In genomic region chr1:1398677-1399186, GRCh38 we compare ENCODE assay signal across 8 cellular contexts. TPM values are rescaled to one million over a fixed set of nuclear protein-coding genes. Genes with fewer than 3 reads are reported as not detected.
DNase-seq lines count a peak whose midpoint lies in the region; ATAC-seq, FAIRE-seq and TF ChIP-seq lines count a peak whose summit lies in the region.

No MANE protein-coding gene starts in this region.

- no peaks in the 10 kb centered on the region for H3K9me3 ChIP-seq in CD4-positive, alpha-beta memory T cell (ENCODE audit: control insufficient read depth in 1 of 2, low read length in 2 of 2)
- H3K9me3 ChIP-seq in PC-9 (ENCODE audit: insufficient read depth, low read depth) (no peaks in the 10 kb centered on the region), pancreas (no peaks in the 10 kb centered on the region)

- no peaks in the 10 kb centered on the region for H3K27me3 ChIP-seq in CD4-positive, alpha-beta memory T cell (ENCODE audit: insufficient read depth, low read length)
- H3K27me3 ChIP-seq in PC-9 (ENCODE audit: insufficient read depth, low read depth) (no peaks in the 10 kb centered on the region), pancreas (no peaks in the 10 kb centered on the region)

- intact Hi-C loops in CD4-positive, alpha-beta memory T cell (cut with micrococcal nuclease): loop anchor here (1.0 kb wide), 3 partner anchors 9 to 282 kb away; partner anchors contain the start of genes AURKAIP1, C1orf159 and MRPL20
- intact Hi-C loops in PC-9 (cut with micrococcal nuclease; ENCODE audit: unreplicated experiment): loop anchor here (2.0 kb wide), 1 partner anchor 72 kb away; the partner anchor contains the start of gene ATAD3B
- intact Hi-C loops in pancreas (cut with DNase I): no loop called here

- no peak for TF ChIP-seq POLR2A in erythroblast (IDR thresholded peaks at IDR 0.05; ENCODE audit: low read length)

- DNase-seq in CD4-positive, alpha-beta memory T cell: no peak
- DNase-seq in PC-9 (no peak), erythroblast (lab: John Stamatoyannopoulos, UW) (peak; percentile 57 to 67), pancreas (no peak), EL (no peak), globus pallidus (ENCODE audit: low spot score) (no peak), NCI-H2171 treated with DMSO at 0.1 percent for 48 hours (lab: John Stamatoyannopoulos, UW) (no peak)

- peak overlapping the region; percentile 50 to 81 for H3K4me3 ChIP-seq in CD4-positive, alpha-beta memory T cell (ENCODE audit: low read length in 2 of 2)
- H3K4me3 ChIP-seq in PC-9 (peak overlapping the region; percentile 80), pancreas (peak overlapping the region; percentile 83 to 100 (median 95))

- H3K27ac Mint-ChIP-seq in CD4-positive, alpha-beta memory T cell: peak overlapping the region; percentile 87 to 96 (median 90)

- H3K4me1 Mint-ChIP-seq in CD4-positive, alpha-beta memory T cell: peaks cover 17 to 66% (median 41%) of the 10 kb centered on the region in 4 donors

- peak overlapping the region; percentile 87 to 94 (median 91) for H3K4me3 Mint-ChIP-seq in CD4-positive, alpha-beta memory T cell

- peaks cover 0 to 3% (median 0%) of the 10 kb centered on the region in 8 donors for H3K9me3 Mint-ChIP-seq in CD4-positive, alpha-beta memory T cell

- H3K79me2 ChIP-seq in PC-9 (ENCODE audit: low read depth): peaks cover 67% of the 10 kb centered on the region

- H3F3A ChIP-seq in PC-9 (ENCODE audit: insufficient read depth, low read depth): peaks cover 50% of the 10 kb centered on the region

- WGBS in pancreas, 2 donors: 0% methylated on average over 48 to 54 of the region's 54 CpGs

- H2AFZ ChIP-seq in PC-9: peak overlapping the region; percentile 87

- TF ChIP-seq CTCF in PC-9 (conservative IDR thresholded peaks at IDR 0.05): no peak
- no peak for TF ChIP-seq CTCF in pancreas (IDR thresholded peaks at IDR 0.05)

- no peaks in the 10 kb centered on the region for H3K27me3 Mint-ChIP-seq in CD4-positive, alpha-beta memory T cell

- H3K4me1 ChIP-seq in CD4-positive, alpha-beta memory T cell (ENCODE audit: insufficient read depth, low read length): peaks cover 36% of the 10 kb centered on the region
- peaks cover 25% of the 10 kb centered on the region for H3K4me1 ChIP-seq in PC-9 (replicated peaks; ENCODE audit: insufficient read depth)
- H3K4me1 ChIP-seq in pancreas: peaks cover 4 to 19% (median 17%) of the 10 kb centered on the region in 3 donors

- CTCF ChIA-PET in CD4-positive, alpha-beta memory T cell (lab: Charles Lee; ENCODE audit: partially characterized antibody): interaction anchor here (1.0 to 1.5 kb wide), 4 partner anchors 9 to 27 kb away, joined by 3 to 11 read pairs (median 5); partner anchors contain the start of genes AURKAIP1 and MRPL20
- CTCF ChIA-PET in PC-9 (lab: Charles Lee): interaction anchor here (0.7 to 0.8 kb wide), 2 partner anchors 23 to 33 kb away, joined by 3 read pairs; no protein-coding TSS in a partner anchor

- H3K9me2 ChIP-seq in PC-9 (ENCODE audit: insufficient read depth): no peaks in the 10 kb centered on the region

- H3K4me2 ChIP-seq in PC-9: peak overlapping the region; percentile 94

- ATAC-seq in GM21825 (IDR thresholded peaks at IDR 0.05; ENCODE audit: unreplicated experiment) (peak; percentile 10), pancreas (peak in 2 of 4 donors; percentile 1 to 3)

- POLR2A ChIA-PET in CD4-positive, alpha-beta memory T cell (lab: Charles Lee; ENCODE audit: partially characterized antibody): interaction anchor here (0.6 to 7.1 kb wide), 16 partner anchors 7 to 381 kb away, joined by 3 to 149 read pairs (median 4); partner anchors contain the start of genes AURKAIP1, B3GALT6, C1orf159 and MIB2
- POLR2A ChIA-PET in PC-9 (lab: Charles Lee; ENCODE audit: unreplicated experiment): interaction anchor here (0.7 to 1.0 kb wide), 3 partner anchors 24 to 326 kb away, joined by 4 to 5 read pairs (median 4); partner anchors contain the start of genes AURKAIP1 and CDK11A

- peaks cover 12% of the 10 kb centered on the region for H4K20me1 ChIP-seq in PC-9 (ENCODE audit: insufficient read depth)

- BruUV-seq in PC-9 (replicated peaks; lab: Mats Ljungman, UMichigan): no TSS peak

- H3K27ac ChIP-seq in CD4-positive, alpha-beta memory T cell (ENCODE audit: low read depth, low read length): peak overlapping the region; percentile 85
- peak overlapping the region; percentile 36; the same call in 1 of the 2 replicates for H3K27ac ChIP-seq in PC-9
- H3K27ac ChIP-seq in pancreas: peak overlapping the region; percentile 52 to 73 (median 64)

- H3K36me3 Mint-ChIP-seq in CD4-positive, alpha-beta memory T cell: peaks cover 36 to 66% of the 10 kb centered on the region in 2 donors

- FAIRE-seq in pancreas (lab: Jason Lieb, UNC): no peak

- H3K36me3 ChIP-seq in CD4-positive, alpha-beta memory T cell (ENCODE audit: insufficient read depth, low read length): peaks cover 52% of the 10 kb centered on the region
- H3K36me3 ChIP-seq in PC-9 (ENCODE audit: low read depth) (peaks cover 29% of the 10 kb centered on the region), pancreas (peaks cover 2 to 33% (median 12%) of the 10 kb centered on the region in 3 donors)

RNA-seq across cellular contexts. Expression of gene CCNL2, which starts 0.4 kb away (rescaled TPM):
- total RNA-seq in CD4-positive, alpha-beta memory T cell: 100 to 1,000 TPM; 388 to 394 TPM
- polyA plus RNA-seq in CD4-positive, alpha-beta memory T cell: 10 to 100 TPM; 18.3 to 36.6 TPM
- 162 and 183 TPM in 2 replicates for total RNA-seq in PC-9 (2021)
- 100 to 1,000 TPM in 1 of 6 donors, 10 to 100 TPM in 5; 49.2 to 124 (median 77.1) TPM for total RNA-seq in pancreas
- polyA plus RNA-seq in pancreas: 100 to 1,000 TPM; 270 to 409 TPM

RNA-seq across cellular contexts. Expression of gene MRPL20, which starts 8.4 kb away (rescaled TPM):
- 100 to 1,000 TPM; 119 to 123 TPM for total RNA-seq in CD4-positive, alpha-beta memory T cell
- polyA plus RNA-seq in CD4-positive, alpha-beta memory T cell: 100 to 1,000 TPM; 171 to 202 TPM
- 90.5 and 90.8 TPM in 2 replicates for total RNA-seq in PC-9 (2021)
- total RNA-seq in pancreas: 10 to 100 TPM; 42.1 to 71.8 (median 49.1) TPM
- 100 to 1,000 TPM in 1 of 2 donors, 10 to 100 TPM in 1; 69.0 to 121 TPM for polyA plus RNA-seq in pancreas

RNA-seq across cellular contexts. Expression of gene ANKRD65, which starts 22.3 kb away (rescaled TPM):
- total RNA-seq in CD4-positive, alpha-beta memory T cell: not detected
- polyA plus RNA-seq in CD4-positive, alpha-beta memory T cell: not detected
- 14.7 and 18.9 TPM in 2 replicates for total RNA-seq in PC-9 (2021)
- 10 to 100 TPM in 3 of 6 donors, 1 to 10 TPM in 3; 2.3 to 16.1 (median 10.7) TPM for total RNA-seq in pancreas
- 10 to 100 TPM; 22.1 to 41.8 TPM for polyA plus RNA-seq in pancreas

RNA-seq across cellular contexts. Expression of gene AURKAIP1, which starts 23.7 kb away (rescaled TPM):
- 10 to 100 TPM; 60.4 to 72.7 TPM for total RNA-seq in CD4-positive, alpha-beta memory T cell
- polyA plus RNA-seq in CD4-positive, alpha-beta memory T cell: 100 to 1,000 TPM; 159 to 179 TPM
- total RNA-seq in PC-9 (2021) (164 and 210 TPM in 2 replicates), pancreas (10 to 100 TPM; 52.8 to 83.8 (median 57.7) TPM)
- 100 to 1,000 TPM; 150 to 161 TPM for polyA plus RNA-seq in pancreas

RNA-seq across cellular contexts. Expression of gene VWA1, which starts 36.8 kb away (rescaled TPM):
- not detected for total RNA-seq in CD4-positive, alpha-beta memory T cell
- polyA plus RNA-seq in CD4-positive, alpha-beta memory T cell: not detected
- 56.6 and 65.9 TPM in 2 replicates for total RNA-seq in PC-9 (2021)
- total RNA-seq in pancreas: 100 to 1,000 TPM in 2 of 6 donors, 10 to 100 TPM in 4; 25.4 to 138 (median 52.9) TPM
- 10 to 100 TPM; 53.3 to 58.7 TPM for polyA plus RNA-seq in pancreas

Comparison
In these comparisons a context has a peak if more than half of its experiments do, and no peak if none do; other contexts are left out.
1. DNase-seq: peak in erythroblast (2 of 2); none in CD4-positive, alpha-beta memory T cell (0 of 5), PC-9 (0 of 2), pancreas (0 of 6), EL (single experiment), globus pallidus (single experiment) and NCI-H2171 treated with DMSO at 0.1 percent for 48 hours (single experiment).
2. intact Hi-C loops: an anchor here in CD4-positive, alpha-beta memory T cell (1.0 kb wide) and PC-9 (2.0 kb wide); none called in pancreas.
3. Peak in every context shown above with its lines, with median percentiles within 50 percentile points of each other: H3K27ac ChIP-seq and H3K4me3 ChIP-seq.